ENCODE assay signal across 9 cellular contexts in genomic region chr1:158002630-158003408, GRCh38. TPM values are rescaled to one million over a fixed set of nuclear protein-coding genes. Genes with fewer than 3 reads are reported as not detected.
DNase-seq lines count a peak whose midpoint lies in the region; ATAC-seq and TF ChIP-seq lines count a peak whose summit lies in the region.
"Had no signal": no experiment of that assay in that cellular context is flagged by ENCODE, and none has a peak within 500 bp of the region (broad histone marks: within the 10 kb centered on the region; RNA-seq: fewer than 3 reads in every experiment).

No MANE protein-coding gene starts in this region.

- ATAC-seq in lower lobe of right lung (peak in 1 of 2 donors; percentile 36), HG03175 (IDR thresholded peaks at IDR 0.05; ENCODE audit: unreplicated experiment) (no peak), GM18873 (IDR thresholded peaks at IDR 0.05; ENCODE audit: low FRiP score, unreplicated experiment) (no peak)

- H3K36me3 Mint-ChIP-seq in chondrocyte (ENCODE audit: low read depth), result peaks cover 8% of the 10 kb centered on the region
- no peaks in the 10 kb centered on the region for H3K36me3 Mint-ChIP-seq in glutamatergic neuron (ENCODE audit: unreplicated experiment)
- H3K36me3 Mint-ChIP-seq: activated naive CD8-positive, alpha-beta T cell had no signal

- in situ Hi-C loops in transverse colon (cut with MboI; ENCODE audit: low pct_ligation_motif_present in 1 of 4, low pct_unique_long_range_greater_than_20kb in 1 of 4, low sequenced_read_pairs in 3 of 4), result no loop called here

- H3K4me3 ChIP-seq in lower lobe of right lung, result no peak overlapping the region
- no peak overlapping the region for H3K4me3 ChIP-seq in transverse colon

- H3K4me1 ChIP-seq in lower lobe of right lung (peaks cover 50% of the 10 kb centered on the region), transverse colon (peaks cover 21 to 60% (median 27%) of the 10 kb centered on the region in 4 donors)

- H3K4me1 Mint-ChIP-seq in chondrocyte (ENCODE audit: low read depth) (peaks cover 98% of the 10 kb centered on the region), glutamatergic neuron (ENCODE audit: low read depth, unreplicated experiment) (peaks cover 49% of the 10 kb centered on the region)

- H3K4me3 Mint-ChIP-seq in chondrocyte (ENCODE audit: unreplicated experiment) (peak overlapping the region; percentile 46), glutamatergic neuron (ENCODE audit: unreplicated experiment) (no peak overlapping the region)
- H3K4me3 Mint-ChIP-seq: activated naive CD8-positive, alpha-beta T cell had no signal

- WGBS in transverse colon (ENCODE audit: low coverage in 1 of 2), 2 donors, result 41 to 66% methylated on average over 10 to 14 of the region's 14 CpGs

- H3K27ac Mint-ChIP-seq in chondrocyte (ENCODE audit: unreplicated experiment) (peak overlapping the region; percentile 94), glutamatergic neuron (ENCODE audit: unreplicated experiment) (no peak overlapping the region)
- H3K27ac Mint-ChIP-seq: activated naive CD8-positive, alpha-beta T cell had no signal

- TF ChIP-seq RAD21 in Ishikawa (IDR thresholded peaks at IDR 0.05; ENCODE audit: low read depth), result peak; percentile 13; the same call in 1 of the 2 replicates

- no peaks in the 10 kb centered on the region for H3K9me3 Mint-ChIP-seq in chondrocyte (ENCODE audit: low read depth)
- H3K9me3 Mint-ChIP-seq in glutamatergic neuron (ENCODE audit: unreplicated experiment), result peaks cover 5% of the 10 kb centered on the region

- H3K27me3 ChIP-seq in lower lobe of right lung (ENCODE audit: low read depth) (no peaks in the 10 kb centered on the region), transverse colon (no peaks in the 10 kb centered on the region)

- H3K27ac ChIP-seq in lower lobe of right lung (peak overlapping the region; percentile 28), transverse colon (peak overlapping the region; percentile 54 to 90 (median 60))

- TF ChIP-seq EP300 in Ishikawa (IDR thresholded peaks at IDR 0.05; ENCODE audit: borderline replicate concordance), result peak; percentile 91
- no peak for TF ChIP-seq EP300 in transverse colon (IDR thresholded peaks at IDR 0.05; ENCODE audit: low read depth)

- H3K36me3 ChIP-seq in lower lobe of right lung, result no peaks in the 10 kb centered on the region
- H3K36me3 ChIP-seq in transverse colon, result no peaks in the 10 kb centered on the region

- no peak for TF ChIP-seq CTCF in chondrocyte (IDR thresholded peaks at IDR 0.05)
- TF ChIP-seq CTCF in lower lobe of right lung (IDR thresholded peaks at IDR 0.05), result no peak
- no peak for TF ChIP-seq CTCF in transverse colon (IDR thresholded peaks at IDR 0.05)
- no peak for TF ChIP-seq CTCF in glutamatergic neuron (IDR thresholded peaks at IDR 0.05; ENCODE audit: partially characterized antibody, unreplicated experiment)

- no peak for DNase-seq in chondrocyte (ENCODE audit: low spot score)
- no peak for DNase-seq in lower lobe of right lung
- no peak for DNase-seq in transverse colon
- DNase-seq in NCI-H1694 (lab: John Stamatoyannopoulos, UW), result no peak
- DNase-seq in glutamatergic neuron, result no peak

- no peaks in the 10 kb centered on the region for H3K9me3 ChIP-seq in lower lobe of right lung
- H3K9me3 ChIP-seq in transverse colon, result no peaks in the 10 kb centered on the region

- H3K27me3 Mint-ChIP-seq in chondrocyte (ENCODE audit: low read depth), result no peaks in the 10 kb centered on the region
- peaks cover 8% of the 10 kb centered on the region for H3K27me3 Mint-ChIP-seq in glutamatergic neuron (ENCODE audit: unreplicated experiment)

- TF ChIP-seq POLR2A in transverse colon (IDR thresholded peaks at IDR 0.05), result no peak

- intact Hi-C loops in lower lobe of right lung (cut with DNase I), result no loop called here
- intact Hi-C loops in transverse colon (cut with DNase I; ENCODE audit: low total_unique reads), result no loop called here

TF ChIP-seq in Ishikawa, 13 proteins besides CTCF, POLR2A, EP300 and RAD21:
- TF ChIP-seq MAX (IDR thresholded peaks at IDR 0.05), result peak; percentile 43; the same call in 1 of the 2 replicates
- TF ChIP-seq USF1 (IDR thresholded peaks at IDR 0.05), result no peak
- no peak for TF ChIP-seq CEBPB (IDR thresholded peaks at IDR 0.05)
- TF ChIP-seq FOXM1 (IDR thresholded peaks at IDR 0.05; ENCODE audit: borderline replicate concordance, low read depth), result peak; percentile 75
- peak; percentile 94 for TF ChIP-seq TCF12 (IDR thresholded peaks at IDR 0.05; ENCODE audit: low read depth)
- TF ChIP-seq NFIC (IDR thresholded peaks at IDR 0.05), result peak; percentile 52
- TF ChIP-seq YY1 (IDR thresholded peaks at IDR 0.05; ENCODE audit: low read depth), result no peak
- no peak for TF ChIP-seq TAF1 (IDR thresholded peaks at IDR 0.05; ENCODE audit: low read depth)
- TF ChIP-seq ZBTB7A (IDR thresholded peaks at IDR 0.05; ENCODE audit: low read depth), result peak; percentile 93
- TF ChIP-seq TEAD4 (IDR thresholded peaks at IDR 0.05), result peak; percentile 94

RNA-seq across cellular contexts. Expression of gene KIRREL1, which starts 9.4 kb away (rescaled TPM):
- total RNA-seq in chondrocyte, result 159 to 166 TPM (median 165 TPM) in 3 replicates
- 26.9 TPM for total RNA-seq in lower lobe of right lung
- total RNA-seq in transverse colon, result 10 to 100 TPM in 2 of 4 donors, 1 to 10 TPM in 2; 8.2 to 18.3 (median 12.6) TPM
- total RNA-seq in glutamatergic neuron (ENCODE audit: unreplicated experiment), result 8.1 TPM
